ENCODE assay signal across 1 cellular context in the genomic region with DNA sequence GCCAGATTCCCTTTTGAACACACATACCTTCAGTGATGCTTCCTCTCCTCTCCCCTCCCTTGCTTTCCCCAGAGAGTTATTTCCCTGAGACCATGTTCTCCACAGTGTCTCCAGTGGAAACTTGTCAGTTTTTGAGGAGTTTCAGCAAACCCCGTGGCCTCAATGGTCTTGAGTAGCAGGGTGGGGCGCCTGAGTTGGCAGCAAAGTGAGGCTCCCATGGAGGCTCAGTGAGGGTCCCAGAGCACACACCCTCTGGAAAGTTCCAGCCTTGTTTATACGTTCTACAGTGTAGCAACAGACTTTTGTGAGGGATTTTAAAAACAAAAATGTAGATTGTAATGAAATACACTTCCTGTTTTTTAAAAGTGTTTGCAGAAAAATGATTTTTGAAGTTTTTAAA.
TF ChIP-seq lines count a peak whose summit lies in the region.

No MANE protein-coding gene starts in this region.

TF ChIP-seq in A549, 52 proteins besides CTCF, POLR2A, EP300 and RAD21 (continued from another document):
- TF ChIP-seq, protein P1, sequence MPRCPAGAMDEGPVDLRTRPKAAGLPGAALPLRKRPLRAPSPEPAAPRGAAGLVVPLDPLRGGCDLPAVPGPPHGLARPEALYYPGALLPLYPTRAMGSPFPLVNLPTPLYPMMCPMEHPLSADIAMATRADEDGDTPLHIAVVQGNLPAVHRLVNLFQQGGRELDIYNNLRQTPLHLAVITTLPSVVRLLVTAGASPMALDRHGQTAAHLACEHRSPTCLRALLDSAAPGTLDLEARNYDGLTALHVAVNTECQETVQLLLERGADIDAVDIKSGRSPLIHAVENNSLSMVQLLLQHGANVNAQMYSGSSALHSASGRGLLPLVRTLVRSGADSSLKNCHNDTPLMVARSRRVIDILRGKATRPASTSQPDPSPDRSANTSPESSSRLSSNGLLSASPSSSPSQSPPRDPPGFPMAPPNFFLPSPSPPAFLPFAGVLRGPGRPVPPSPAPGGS (IDR thresholded peaks at IDR 0.05): no peak
- TF ChIP-seq, protein P2, sequence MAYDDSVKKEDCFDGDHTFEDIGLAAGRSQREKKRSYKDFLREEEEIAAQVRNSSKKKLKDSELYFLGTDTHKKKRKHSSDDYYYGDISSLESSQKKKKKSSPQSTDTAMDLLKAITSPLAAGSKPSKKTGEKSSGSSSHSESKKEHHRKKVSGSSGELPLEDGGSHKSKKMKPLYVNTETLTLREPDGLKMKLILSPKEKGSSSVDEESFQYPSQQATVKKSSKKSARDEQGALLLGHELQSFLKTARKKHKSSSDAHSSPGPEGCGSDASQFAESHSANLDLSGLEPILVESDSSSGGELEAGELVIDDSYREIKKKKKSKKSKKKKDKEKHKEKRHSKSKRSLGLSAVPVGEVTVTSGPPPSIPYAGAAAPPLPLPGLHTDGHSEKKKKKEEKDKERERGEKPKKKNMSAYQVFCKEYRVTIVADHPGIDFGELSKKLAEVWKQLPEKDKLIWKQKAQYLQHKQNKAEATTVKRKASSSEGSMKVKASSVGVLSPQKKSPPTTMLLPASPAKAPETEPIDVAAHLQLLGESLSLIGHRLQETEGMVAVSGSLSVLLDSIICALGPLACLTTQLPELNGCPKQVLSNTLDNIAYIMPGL (CRISPR knock-in tag; IDR thresholded peaks at IDR 0.05; ENCODE audit: borderline replicate concordance): no peak
- no peak for TF ChIP-seq KDM1A (IDR thresholded peaks at IDR 0.05; ENCODE audit: low read depth)
- TF ChIP-seq HOXA7 (CRISPR knock-in tag; IDR thresholded peaks at IDR 0.05): no peak
- TF ChIP-seq TP53 (CRISPR knock-in tag; IDR thresholded peaks at IDR 0.05): no peak
- TF ChIP-seq HEYL (CRISPR knock-in tag; IDR thresholded peaks at IDR 0.05): no peak
- no peak for TF ChIP-seq RNF2 (IDR thresholded peaks at IDR 0.05; ENCODE audit: borderline replicate concordance, low read depth)
- TF ChIP-seq TFCP2L1 (CRISPR knock-in tag; IDR thresholded peaks at IDR 0.05): no peak
- no peak for TF ChIP-seq CEBPB (IDR thresholded peaks at IDR 0.05)
- TF ChIP-seq, protein P3, sequence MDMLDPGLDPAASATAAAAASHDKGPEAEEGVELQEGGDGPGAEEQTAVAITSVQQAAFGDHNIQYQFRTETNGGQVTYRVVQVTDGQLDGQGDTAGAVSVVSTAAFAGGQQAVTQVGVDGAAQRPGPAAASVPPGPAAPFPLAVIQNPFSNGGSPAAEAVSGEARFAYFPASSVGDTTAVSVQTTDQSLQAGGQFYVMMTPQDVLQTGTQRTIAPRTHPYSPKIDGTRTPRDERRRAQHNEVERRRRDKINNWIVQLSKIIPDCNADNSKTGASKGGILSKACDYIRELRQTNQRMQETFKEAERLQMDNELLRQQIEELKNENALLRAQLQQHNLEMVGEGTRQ (IDR thresholded peaks at IDR 0.05): no peak
- no peak for TF ChIP-seq JUN (IDR thresholded peaks at IDR 0.05)
- no peak for TF ChIP-seq EHF (CRISPR knock-in tag; IDR thresholded peaks at IDR 0.05)
- no peak for TF ChIP-seq ZSCAN20 (CRISPR knock-in tag; IDR thresholded peaks at IDR 0.05)
- TF ChIP-seq CBX8 (IDR thresholded peaks at IDR 0.05): no peak
- no peak for TF ChIP-seq BHLHE40 (IDR thresholded peaks at IDR 0.05; ENCODE audit: low read depth, low read length)
